ENCODE assay signal across 8 cellular contexts in the genomic region with DNA sequence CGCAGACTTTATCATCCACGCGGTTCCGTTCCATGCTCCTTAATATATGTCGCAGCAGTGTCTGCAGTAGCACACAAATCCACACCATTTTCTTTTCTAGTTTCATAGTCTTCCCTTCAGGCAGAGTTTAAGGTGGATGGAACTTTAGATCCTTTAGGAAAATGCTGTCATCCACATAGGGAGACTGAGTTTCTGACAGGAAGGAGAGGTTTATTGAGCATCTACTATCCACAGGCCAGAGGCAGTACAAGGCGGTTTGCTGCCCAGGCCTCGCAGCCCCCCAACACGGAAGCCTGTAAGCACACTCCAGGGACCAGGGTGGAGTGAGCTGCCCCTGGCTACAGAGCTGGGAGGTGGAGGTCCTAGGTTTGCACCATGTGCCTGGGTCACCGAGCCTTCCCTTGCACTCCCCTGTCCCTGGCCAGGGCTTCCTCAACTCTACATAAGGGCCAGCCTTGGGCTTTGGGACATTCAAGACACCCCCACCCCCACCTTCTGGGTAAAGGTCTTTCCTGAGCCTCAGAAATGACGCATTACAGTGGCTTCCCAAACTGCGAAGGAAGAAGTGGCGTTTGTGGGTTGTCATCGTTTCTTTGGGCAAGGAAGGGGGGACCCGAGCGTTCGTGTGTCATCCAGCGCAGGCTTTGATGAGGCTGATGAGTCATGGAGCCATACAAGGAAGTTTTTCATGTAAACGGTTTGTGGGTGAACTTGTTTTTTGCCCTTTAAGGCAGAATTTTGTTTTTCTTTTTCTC.
DNase-seq lines count a peak whose midpoint lies in the region; ATAC-seq and TF ChIP-seq lines count a peak whose summit lies in the region.

No MANE protein-coding gene starts in this region.

- H3K27ac ChIP-seq in BLaER1 (peak overlapping the region; percentile 50), Peyer's patch (peak overlapping the region; percentile 13 to 78 (median 62))

- no peak overlapping the region for H3K4me3 ChIP-seq in BLaER1
- no peak overlapping the region for H3K4me3 ChIP-seq in Peyer's patch

- H3K36me3 Mint-ChIP-seq in activated T-helper 1 cell treated with anti-CD3 and anti-CD28 coated beads, Interleukin-12 subunit alpha, Interleukin-12 subunit beta, Interleukin-2, Interleukin-4 antibody, amounts not matched to agents 30 ng/mL and 10 ng/mL and 1 ng/mL, durations not matched to agents 14 hours and 24 hours and 36 hours (ENCODE audit: low read depth), result no peaks in the 10 kb centered on the region
- H3K36me3 Mint-ChIP-seq in immature natural killer cell, result no peaks in the 10 kb centered on the region

- no peak for ATAC-seq in GM21390 (IDR thresholded peaks at IDR 0.05; ENCODE audit: unreplicated experiment)

- peak overlapping the region; percentile 80 for H3K4me3 Mint-ChIP-seq in activated T-helper 1 cell treated with anti-CD3 and anti-CD28 coated beads, Interleukin-12 subunit alpha, Interleukin-12 subunit beta, Interleukin-2, Interleukin-4 antibody, amounts not matched to agents 30 ng/mL and 10 ng/mL and 1 ng/mL, durations not matched to agents 14 hours and 24 hours and 36 hours
- H3K4me3 Mint-ChIP-seq in immature natural killer cell, result peak overlapping the region; percentile 50 to 77 (median 56)

- peaks cover 29% of the 10 kb centered on the region for H3K36me3 ChIP-seq in BLaER1
- peaks cover 0 to 4% (median 0%) of the 10 kb centered on the region in 3 donors for H3K36me3 ChIP-seq in Peyer's patch

- TF ChIP-seq CTCF in Peyer's patch (IDR thresholded peaks at IDR 0.05), result no peak

- DNase-seq in Peyer's patch (peak in 2 of 3 donors; percentile 34 to 86), immature natural killer cell (peak; percentile 80 to 85 (median 80)), NCI-H2171 (lab: John Stamatoyannopoulos, UW) (no peak), NAMALWA (ENCODE audit: low spot score) (no peak)
- DNase-seq in activated T-helper 1 cell treated with anti-CD3 and anti-CD28 coated beads, Interleukin-12 subunit alpha, Interleukin-12 subunit beta, Interleukin-2, Interleukin-4 antibody, amounts not matched to agents 30 ng/mL and 10 ng/mL and 1 ng/mL, durations not matched to agents 14 hours and 24 hours and 36 hours (ENCODE audit: low spot score), result peak; percentile 76
- peak; percentile 71 for DNase-seq in stimulated activated CD8-positive, alpha-beta memory T cell treated with anti-CD3 and anti-CD28 coated beads, Interleukin-15, amount 100 ng/mL, for 48 hours (ENCODE audit: low read depth in 2 of 2)

- no peaks in the 10 kb centered on the region for H3K9me3 Mint-ChIP-seq in activated T-helper 1 cell treated with anti-CD3 and anti-CD28 coated beads, Interleukin-12 subunit alpha, Interleukin-12 subunit beta, Interleukin-2, Interleukin-4 antibody, amounts not matched to agents 30 ng/mL and 10 ng/mL and 1 ng/mL, durations not matched to agents 14 hours and 24 hours and 36 hours
- H3K9me3 Mint-ChIP-seq in immature natural killer cell, result no peaks in the 10 kb centered on the region

- peaks cover 100% of the 10 kb centered on the region for H4K20me1 ChIP-seq in BLaER1

- H3K4me1 ChIP-seq in BLaER1, result peaks cover 83% of the 10 kb centered on the region
- H3K4me1 ChIP-seq in Peyer's patch, result peaks cover 0 to 42% (median 8%) of the 10 kb centered on the region in 4 donors

- peak overlapping the region; percentile 81 for H3K4me2 ChIP-seq in BLaER1

- H3K4me1 Mint-ChIP-seq in activated T-helper 1 cell treated with anti-CD3 and anti-CD28 coated beads, Interleukin-12 subunit alpha, Interleukin-12 subunit beta, Interleukin-2, Interleukin-4 antibody, amounts not matched to agents 30 ng/mL and 10 ng/mL and 1 ng/mL, durations not matched to agents 14 hours and 24 hours and 36 hours (ENCODE audit: low read depth), result peaks cover 67% of the 10 kb centered on the region
- H3K4me1 Mint-ChIP-seq in immature natural killer cell, result peaks cover 60 to 77% of the 10 kb centered on the region in 2 donors

- intact Hi-C loops in activated T-helper 1 cell treated with anti-CD3 and anti-CD28 coated beads, Interleukin-12 subunit alpha, Interleukin-12 subunit beta, Interleukin-2, Interleukin-4 antibody, amounts not matched to agents 30 ng/mL and 10 ng/mL and 1 ng/mL, durations not matched to agents 14 hours and 24 hours and 36 hours (cut with micrococcal nuclease), result loop anchor here (1.0 to 5.0 kb wide), 7 partner anchors 9 to 535 kb away; partner anchors contain the start of genes GAN and GCSH

- H3K27me3 ChIP-seq in BLaER1 (no peaks in the 10 kb centered on the region), Peyer's patch (no peaks in the 10 kb centered on the region)

- no peaks in the 10 kb centered on the region for H3K27me3 Mint-ChIP-seq in activated T-helper 1 cell treated with anti-CD3 and anti-CD28 coated beads, Interleukin-12 subunit alpha, Interleukin-12 subunit beta, Interleukin-2, Interleukin-4 antibody, amounts not matched to agents 30 ng/mL and 10 ng/mL and 1 ng/mL, durations not matched to agents 14 hours and 24 hours and 36 hours (ENCODE audit: insufficient read depth)
- H3K27me3 Mint-ChIP-seq in immature natural killer cell (ENCODE audit: low read depth in 3 of 3), result peaks cover 6 to 12% (median 7%) of the 10 kb centered on the region in 3 donors

- H3K9ac ChIP-seq in BLaER1, result peak overlapping the region; percentile 30; the same call in 1 of the 2 replicates

- no peak for TF ChIP-seq POLR2A in Peyer's patch (IDR thresholded peaks at IDR 0.05)

- H3K9me3 ChIP-seq in BLaER1 (no peaks in the 10 kb centered on the region), Peyer's patch (no peaks in the 10 kb centered on the region)

- peak overlapping the region; percentile 98 for H3K27ac Mint-ChIP-seq in activated T-helper 1 cell treated with anti-CD3 and anti-CD28 coated beads, Interleukin-12 subunit alpha, Interleukin-12 subunit beta, Interleukin-2, Interleukin-4 antibody, amounts not matched to agents 30 ng/mL and 10 ng/mL and 1 ng/mL, durations not matched to agents 14 hours and 24 hours and 36 hours
- H3K27ac Mint-ChIP-seq in immature natural killer cell, result peak overlapping the region; percentile 85 to 100 (median 92)

Comparison
In these comparisons a context has a peak if more than half of its experiments do, and no peak if none do; other contexts are left out.
1. DNase-seq: peak in Peyer's patch (2 of 3), activated T-helper 1 cell treated with anti-CD3 and anti-CD28 coated beads, Interleukin-12 subunit alpha, Interleukin-12 subunit beta, Interleukin-2, Interleukin-4 antibody, amounts not matched to agents 30 ng/mL and 10 ng/mL and 1 ng/mL, durations not matched to agents 14 hours and 24 hours and 36 hours (single experiment), immature natural killer cell (3 of 3) and stimulated activated CD8-positive, alpha-beta memory T cell treated with anti-CD3 and anti-CD28 coated beads, Interleukin-15, amount 100 ng/mL, for 48 hours (2 of 2); none in NCI-H2171 (single experiment) and NAMALWA (single experiment).